1 cellular context compared by ENCODE assay signal in the genomic region with DNA sequence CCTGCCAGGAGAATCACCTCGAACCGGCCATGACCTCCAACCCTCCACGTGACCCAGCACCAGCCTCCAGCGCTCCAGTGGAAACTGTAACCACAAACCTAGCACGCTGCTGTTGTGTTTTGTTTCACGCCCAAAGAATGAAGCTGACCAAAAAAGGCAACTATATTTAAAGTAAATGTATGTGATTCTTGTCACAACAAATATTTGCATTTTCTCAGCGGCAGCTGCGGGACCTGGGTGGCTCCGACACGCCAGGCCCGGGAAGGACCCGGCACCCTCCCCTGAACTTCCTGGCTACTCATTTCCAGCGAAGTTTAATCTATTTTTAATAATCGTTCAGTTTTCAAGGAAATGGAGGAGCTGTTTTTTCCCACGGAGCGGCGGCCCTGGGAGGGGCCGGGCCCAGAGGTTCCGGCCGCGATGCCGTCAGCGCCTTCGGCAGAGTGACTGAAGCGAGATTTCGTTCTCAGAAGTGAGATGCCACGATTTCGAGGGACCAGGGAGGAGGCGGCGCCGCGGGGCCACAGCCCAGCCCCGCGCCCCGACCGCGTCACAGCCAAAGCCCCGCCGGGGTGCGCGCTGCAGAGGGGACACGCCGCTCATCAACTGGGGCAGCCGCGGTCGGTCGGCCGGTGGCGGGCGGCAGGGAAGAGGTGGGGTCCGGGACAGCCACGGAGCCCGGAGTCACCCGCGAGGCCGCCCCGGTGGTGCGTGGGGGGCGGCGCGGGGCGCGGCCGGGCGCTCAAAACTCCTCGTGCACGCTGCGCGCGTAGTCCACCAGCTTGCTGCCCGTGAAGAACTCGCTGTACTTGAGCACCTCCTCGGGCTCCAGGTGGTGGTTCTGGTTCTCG.
TF ChIP-seq lines count a peak whose summit lies in the region.

No MANE protein-coding gene starts in this region.

TF ChIP-seq in K562, 482 proteins besides CTCF, POLR2A, EP300 and RAD21:
- no peak for TF ChIP-seq PURB (CRISPR knock-in tag; IDR thresholded peaks at IDR 0.05; ENCODE audit: low read depth)
- no peak for TF ChIP-seq KAT2B (IDR thresholded peaks at IDR 0.05; ENCODE audit: low read depth, low read length)
- TF ChIP-seq RBM39 (optimal IDR thresholded peaks at IDR 0.05; ENCODE audit: low read depth, low read length) = no peak
- peak; percentile 41; the same call in 1 of the 2 replicates for TF ChIP-seq POLR2G (IDR thresholded peaks at IDR 0.05; ENCODE audit: low read depth, low read length)
- TF ChIP-seq DDX20 (tag; IDR thresholded peaks at IDR 0.05; ENCODE audit: low read depth) = no peak
- peak; percentile 13 for TF ChIP-seq RBM22 (IDR thresholded peaks at IDR 0.05; ENCODE audit: low read depth, low read length, poor library complexity, severe bottlenecking)
- TF ChIP-seq, protein P1, sequence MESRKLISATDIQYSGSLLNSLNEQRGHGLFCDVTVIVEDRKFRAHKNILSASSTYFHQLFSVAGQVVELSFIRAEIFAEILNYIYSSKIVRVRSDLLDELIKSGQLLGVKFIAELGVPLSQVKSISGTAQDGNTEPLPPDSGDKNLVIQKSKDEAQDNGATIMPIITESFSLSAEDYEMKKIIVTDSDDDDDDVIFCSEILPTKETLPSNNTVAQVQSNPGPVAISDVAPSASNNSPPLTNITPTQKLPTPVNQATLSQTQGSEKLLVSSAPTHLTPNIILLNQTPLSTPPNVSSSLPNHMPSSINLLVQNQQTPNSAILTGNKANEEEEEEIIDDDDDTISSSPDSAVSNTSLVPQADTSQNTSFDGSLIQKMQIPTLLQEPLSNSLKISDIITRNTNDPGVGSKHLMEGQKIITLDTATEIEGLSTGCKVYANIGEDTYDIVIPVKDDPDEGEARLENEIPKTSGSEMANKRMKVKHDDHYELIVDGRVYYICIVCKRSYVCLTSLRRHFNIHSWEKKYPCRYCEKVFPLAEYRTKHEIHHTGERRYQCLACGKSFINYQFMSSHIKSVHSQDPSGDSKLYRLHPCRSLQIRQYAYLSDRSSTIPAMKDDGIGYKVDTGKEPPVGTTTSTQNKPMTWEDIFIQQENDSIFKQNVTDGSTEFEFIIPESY (CRISPR knock-in tag; IDR thresholded peaks at IDR 0.05) = peak; percentile 79; the same call in 1 of the 2 replicates
- TF ChIP-seq HMGN3 (IDR thresholded peaks at IDR 0.05; ENCODE audit: borderline replicate concordance, extremely low read depth, insufficient read length, low read depth, low read length) = peak; percentile 18
- no peak for TF ChIP-seq ZNF347 (CRISPR knock-in tag; IDR thresholded peaks at IDR 0.05; ENCODE audit: low read depth)
- TF ChIP-seq, protein P2, sequence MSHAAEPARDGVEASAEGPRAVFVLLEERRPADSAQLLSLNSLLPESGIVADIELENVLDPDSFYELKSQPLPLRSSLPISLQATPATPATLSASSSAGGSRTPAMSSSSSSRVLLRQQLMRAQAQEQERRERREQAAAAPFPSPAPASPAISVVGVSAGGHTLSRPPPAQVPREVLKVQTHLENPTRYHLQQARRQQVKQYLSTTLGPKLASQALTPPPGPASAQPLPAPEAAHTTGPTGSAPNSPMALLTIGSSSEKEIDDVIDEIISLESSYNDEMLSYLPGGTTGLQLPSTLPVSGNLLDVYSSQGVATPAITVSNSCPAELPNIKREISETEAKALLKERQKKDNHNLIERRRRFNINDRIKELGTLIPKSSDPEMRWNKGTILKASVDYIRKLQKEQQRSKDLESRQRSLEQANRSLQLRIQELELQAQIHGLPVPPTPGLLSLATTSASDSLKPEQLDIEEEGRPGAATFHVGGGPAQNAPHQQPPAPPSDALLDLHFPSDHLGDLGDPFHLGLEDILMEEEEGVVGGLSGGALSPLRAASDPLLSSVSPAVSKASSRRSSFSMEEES (CRISPR knock-in tag; IDR thresholded peaks at IDR 0.05) = no peak
- no peak for TF ChIP-seq ZNF282 (CRISPR knock-in tag; IDR thresholded peaks at IDR 0.05)
- TF ChIP-seq ADNP (tag; IDR thresholded peaks at IDR 0.05) = no peak
- no peak for TF ChIP-seq ZNF311 (CRISPR knock-in tag; IDR thresholded peaks at IDR 0.05)
